In genomic region chr1:79692519-79692918, GRCh38 we compare ENCODE assay signal across 18 cellular contexts.
DNase-seq lines count a peak whose midpoint lies in the region; ATAC-seq, FAIRE-seq and TF ChIP-seq lines count a peak whose summit lies in the region.
"Had no signal": no experiment of that assay in that cellular context is flagged by ENCODE, and none has a peak within 500 bp of the region (broad histone marks: within the 10 kb centered on the region; RNA-seq: fewer than 3 reads in every experiment).

No MANE protein-coding gene starts in this region.

- H2BK15ac ChIP-seq in mesenchymal stem cell (ENCODE audit: low read depth, poor library complexity, severe bottlenecking) = no peak overlapping the region

- H2BK5ac ChIP-seq in mesenchymal stem cell (ENCODE audit: low read depth, low read length, poor library complexity, severe bottlenecking) = no peak overlapping the region

- ATAC-seq in body of pancreas = peak; percentile 85
- ATAC-seq in pancreas = peak in 3 of 4 donors; percentile 54 to 85 (median 75)
- ATAC-seq in GM21515 (IDR thresholded peaks at IDR 0.05; ENCODE audit: unreplicated experiment) = no peak
- ATAC-seq in HG03196 (IDR thresholded peaks at IDR 0.05; ENCODE audit: unreplicated experiment) = no peak
- ATAC-seq: HCT116 had no signal

- no peak overlapping the region for H4K8ac ChIP-seq in mesenchymal stem cell (ENCODE audit: low read length)

- no peak overlapping the region for H3K4ac ChIP-seq in mesenchymal stem cell (ENCODE audit: low read depth in 1 of 2, low read length in 2 of 2)

- H3K9ac ChIP-seq in mesenchymal stem cell (ENCODE audit: low read length) = no peak overlapping the region
- H3K9ac ChIP-seq: GM23248 had no signal

- H3K36me3 ChIP-seq in body of pancreas (replicated peaks in 1 of 2; ENCODE audit: insufficient read depth in 1 of 2, low read depth in 2 of 2) (no peaks in the 10 kb centered on the region), mesenchymal stem cell (ENCODE audit: control insufficient read depth in 1 of 2, insufficient read depth in 2 of 2, low read depth in 1 of 2, low read length in 2 of 2) (no peaks in the 10 kb centered on the region), pancreas (no peaks in the 10 kb centered on the region)

- no peak overlapping the region for H3K27ac Mint-ChIP-seq in endothelial cell (ENCODE audit: unreplicated experiment)
- H3K27ac Mint-ChIP-seq: CD4-positive, alpha-beta memory T cell; H9 had no signal

- no peaks in the 10 kb centered on the region for H3K36me3 Mint-ChIP-seq in endothelial cell (ENCODE audit: low read depth, unreplicated experiment)
- H3K36me3 Mint-ChIP-seq: CD4-positive, alpha-beta memory T cell had no signal

- no peak overlapping the region for H2AFZ ChIP-seq in mesenchymal stem cell (ENCODE audit: low read depth, low read length)
- H2AFZ ChIP-seq: GM23248 had no signal

- H3K4me1 ChIP-seq in body of pancreas (peaks cover 27% of the 10 kb centered on the region), mesenchymal stem cell (ENCODE audit: control insufficient read depth, insufficient read depth, low read depth, low read length) (peaks cover 3% of the 10 kb centered on the region), pancreas (peaks cover 0 to 7% (median 0%) of the 10 kb centered on the region in 3 donors)

- H3K4me2 ChIP-seq in mesenchymal stem cell (ENCODE audit: low read length, poor library complexity, severe bottlenecking) = no peak overlapping the region

- DNase-seq in HuH-7 (ENCODE audit: low spot score) (peak; percentile 13), body of pancreas (peak in 1 of 4 donors; percentile 20), mesenchymal stem cell (no peak), pancreas (no peak), endothelial cell (ENCODE audit: low spot score) (no peak)
- DNase-seq: C1 segment of cervical spinal cord; Calu3; CD4-positive, alpha-beta memory T cell; COR-L47; DND-41; GM23248; H9 had no signal

- H3K79me1 ChIP-seq in mesenchymal stem cell (replicated peaks; ENCODE audit: low read length, poor library complexity, severe bottlenecking) = no peaks in the 10 kb centered on the region

- H2AK5ac ChIP-seq in mesenchymal stem cell (ENCODE audit: low read length, severe bottlenecking) = peak overlapping the region; percentile 49

- H3K27me3 ChIP-seq in body of pancreas = no peaks in the 10 kb centered on the region
- no peaks in the 10 kb centered on the region for H3K27me3 ChIP-seq in mesenchymal stem cell (ENCODE audit: control insufficient read depth in 1 of 2, insufficient read depth in 1 of 2, low read length in 2 of 2)
- no peaks in the 10 kb centered on the region for H3K27me3 ChIP-seq in pancreas

- H3K27ac ChIP-seq in body of pancreas (no peak overlapping the region), mesenchymal stem cell (ENCODE audit: low read length, poor library complexity, severe bottlenecking) (no peak overlapping the region), pancreas (no peak overlapping the region)
- H3K27ac ChIP-seq: GM23248 had no signal

- no peak overlapping the region for H3K14ac ChIP-seq in mesenchymal stem cell (ENCODE audit: low read length in 2 of 2)

- TF ChIP-seq POLR2A in body of pancreas (IDR thresholded peaks at IDR 0.05) = no peak

- no peaks in the 10 kb centered on the region for H3K4me1 Mint-ChIP-seq in endothelial cell (ENCODE audit: unreplicated experiment)
- H3K4me1 Mint-ChIP-seq: CD4-positive, alpha-beta memory T cell had no signal

- no peaks in the 10 kb centered on the region for H3K9me3 ChIP-seq in body of pancreas
- H3K9me3 ChIP-seq in mesenchymal stem cell (ENCODE audit: control insufficient read depth, low read length) = no peaks in the 10 kb centered on the region
- H3K9me3 ChIP-seq in pancreas = no peaks in the 10 kb centered on the region

- H3K18ac ChIP-seq in mesenchymal stem cell (ENCODE audit: low read depth in 1 of 2, low read length in 2 of 2) = no peak overlapping the region

- no peak for TF ChIP-seq CTCF in body of pancreas (IDR thresholded peaks at IDR 0.05)
- no peak for TF ChIP-seq CTCF in pancreas (IDR thresholded peaks at IDR 0.05)
- no peak for TF ChIP-seq CTCF in endothelial cell (IDR thresholded peaks at IDR 0.05; ENCODE audit: unreplicated experiment)

- intact Hi-C loops in body of pancreas (cut with DNase I) (no loop called here), pancreas (cut with DNase I) (no loop called here)

- H3K23ac ChIP-seq in mesenchymal stem cell (ENCODE audit: low read length in 2 of 2) = no peak overlapping the region

- H3K4me3 Mint-ChIP-seq in endothelial cell (ENCODE audit: unreplicated experiment) = no peak overlapping the region
- H3K4me3 Mint-ChIP-seq: CD4-positive, alpha-beta memory T cell; H9 had no signal

- no peak overlapping the region for H2BK120ac ChIP-seq in mesenchymal stem cell (ENCODE audit: low read depth, low read length)

- no peak overlapping the region for H4K91ac ChIP-seq in mesenchymal stem cell (ENCODE audit: low read length)

- no peak overlapping the region for H2BK12ac ChIP-seq in mesenchymal stem cell (ENCODE audit: low read length in 2 of 2)

- no peak for FAIRE-seq in pancreas (lab: Jason Lieb, UNC)
- FAIRE-seq: G401.6, GM12892, H1 had no signal

- peaks cover 2% of the 10 kb centered on the region for H3K27me3 Mint-ChIP-seq in endothelial cell (ENCODE audit: unreplicated experiment)
- H3K27me3 Mint-ChIP-seq: CD4-positive, alpha-beta memory T cell had no signal

- no peaks in the 10 kb centered on the region for H3K9me3 Mint-ChIP-seq in endothelial cell (ENCODE audit: unreplicated experiment)
- H3K9me3 Mint-ChIP-seq: H9 had no signal

- no peak overlapping the region for H3K4me3 ChIP-seq in body of pancreas
- H3K4me3 ChIP-seq in mesenchymal stem cell (ENCODE audit: insufficient read depth in 1 of 2, low read depth in 1 of 2, low read length in 2 of 2) = no peak overlapping the region
- no peak overlapping the region for H3K4me3 ChIP-seq in pancreas
- H3K4me3 ChIP-seq: GM23248 had no signal

Comparison
In these comparisons a context has a peak if more than half of its experiments do, and no peak if none do; other contexts are left out.
1. ATAC-seq: peak in body of pancreas (single experiment) and pancreas (3 of 4); none in GM21515 (single experiment) and HG03196 (single experiment).